In the genomic region with DNA sequence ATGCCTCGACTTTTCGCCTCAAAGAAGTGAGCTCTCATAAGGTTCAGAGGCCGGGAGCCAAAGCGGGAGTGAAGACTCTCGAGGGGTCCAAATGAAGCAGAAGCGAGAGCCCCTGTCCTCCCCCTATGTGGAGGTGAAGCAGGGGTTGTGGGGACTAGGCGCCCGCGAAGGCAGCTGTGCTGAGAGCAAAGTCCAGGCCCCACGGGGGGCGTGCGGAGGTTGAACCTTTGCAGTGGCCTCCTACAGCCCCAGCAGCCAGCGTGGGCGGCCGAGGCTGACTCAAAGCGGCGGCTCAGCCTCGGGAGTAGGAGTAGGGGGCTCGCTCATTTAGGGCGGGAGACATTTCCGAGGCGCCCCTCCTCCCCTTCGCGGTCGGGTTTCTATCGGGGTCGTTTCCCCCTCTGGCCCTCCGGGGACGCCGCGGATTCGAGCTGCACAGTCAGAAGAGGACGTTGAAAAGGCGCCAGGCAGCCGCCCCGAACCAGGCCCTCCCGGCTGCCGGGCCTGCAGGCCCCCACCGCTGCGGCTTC, we compare ENCODE assay signal across 1 cellular context.
TF ChIP-seq lines count a peak whose summit lies in the region.

No MANE protein-coding gene starts in this region.

TF ChIP-seq in A549, 52 proteins besides CTCF, POLR2A, EP300 and RAD21 (continued from another document):
- TF ChIP-seq, protein P1, sequence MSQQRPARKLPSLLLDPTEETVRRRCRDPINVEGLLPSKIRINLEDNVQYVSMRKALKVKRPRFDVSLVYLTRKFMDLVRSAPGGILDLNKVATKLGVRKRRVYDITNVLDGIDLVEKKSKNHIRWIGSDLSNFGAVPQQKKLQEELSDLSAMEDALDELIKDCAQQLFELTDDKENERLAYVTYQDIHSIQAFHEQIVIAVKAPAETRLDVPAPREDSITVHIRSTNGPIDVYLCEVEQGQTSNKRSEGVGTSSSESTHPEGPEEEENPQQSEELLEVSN (IDR thresholded peaks at IDR 0.05; ENCODE audit: borderline replicate concordance, low read depth), result peak; percentile 66; the same call in 1 of the 2 replicates
- TF ChIP-seq KDM5A (IDR thresholded peaks at IDR 0.05) (no peak), ZC3H11A (IDR thresholded peaks at IDR 0.05) (no peak), RFX5 (IDR thresholded peaks at IDR 0.05) (no peak), BCL3 (IDR thresholded peaks at IDR 0.05) (no peak), MAFK (IDR thresholded peaks at IDR 0.05; ENCODE audit: partially characterized antibody) (no peak), ZSCAN20 (CRISPR knock-in tag; IDR thresholded peaks at IDR 0.05) (no peak)
TF ChIP-seq in A549: peak in this region for 4.
